Comparison of ENCODE assay signal across 12 cellular contexts in genomic region chr3:55490194-55490913, GRCh38. TPM values are rescaled to one million over a fixed set of nuclear protein-coding genes. Genes with fewer than 3 reads are reported as not detected.
A peak's percentile ranks its signal among the peaks of the same experiment; 100 is the strongest.
DNase-seq lines count a peak whose midpoint lies in the region; ATAC-seq and TF ChIP-seq lines count a peak whose summit lies in the region.
"Had no signal": no experiment of that assay in that cellular context is flagged by ENCODE, and none has a peak within 500 bp of the region (broad histone marks: within the 10 kb centered on the region; RNA-seq: fewer than 3 reads in every experiment).

No MANE protein-coding gene starts in this region.

- no peak overlapping the region for H3K27ac ChIP-seq in MM.1S (ENCODE audit: low read length)
- H3K27ac ChIP-seq in substantia nigra (ENCODE audit: low read depth, low read length, poor library complexity, severe bottlenecking) = no peak overlapping the region

- no peak overlapping the region for H2AFZ ChIP-seq in MM.1S (ENCODE audit: low read length)

- no peak overlapping the region; the same call in 1 of the 2 replicates for H3K4me2 ChIP-seq in MM.1S (ENCODE audit: low read depth, low read length)

- intact Hi-C loops in mucosa of descending colon (cut with DNase I, micrococcal nuclease) = no loop called here

- peaks cover 8% of the 10 kb centered on the region for H3F3A ChIP-seq in MM.1S (ENCODE audit: insufficient read depth, low read length)

- in situ Hi-C loops in astrocyte of the cerebellum (cut with HindIII; ENCODE audit: low sequenced_read_pairs) = loop anchor here (25.0 kb wide), 4 partner anchors 528 to 1053 kb away; no protein-coding TSS in a partner anchor

- no peaks in the 10 kb centered on the region for H4K20me1 ChIP-seq in MM.1S (ENCODE audit: insufficient read depth, low read length)

- peaks cover 6% of the 10 kb centered on the region; the same call in 1 of the 2 replicates for H3K4me1 ChIP-seq in MM.1S (ENCODE audit: low read length)
- H3K4me1 ChIP-seq in mucosa of descending colon (ENCODE audit: low read depth) = peaks cover 48% of the 10 kb centered on the region

- H3K36me3 ChIP-seq in MM.1S (replicated peaks; ENCODE audit: insufficient read depth, low read length) = no peaks in the 10 kb centered on the region
- H3K36me3 ChIP-seq in mucosa of descending colon (ENCODE audit: low read depth) = no peaks in the 10 kb centered on the region

- DNase-seq in DMS79 (lab: John Stamatoyannopoulos, UW) (peak; percentile 71), MM.1S (peak; percentile 24), astrocyte of the cerebellum (ENCODE audit: low read depth) (no peak), mucosa of descending colon (no peak), substantia nigra (lab: John Stamatoyannopoulos, UW) (no peak), activated gamma-delta T cell treated with Interleukin-2 at 50 U/mL for 16 hours (no peak), mesenteric fat pad (ENCODE audit: low spot score) (no peak)
- DNase-seq: activated CD4-positive, alpha-beta T cell treated with anti-CD3 and anti-CD28 coated beads, Interleukin-2, amount 50 U/mL, for 1 hour; effector memory CD4-positive, alpha-beta T cell; T-cell had no signal

- TF ChIP-seq CTCF in MM.1S (IDR thresholded peaks at IDR 0.05; ENCODE audit: low read length) (no peak), astrocyte of the cerebellum (IDR thresholded peaks at IDR 0.05; ENCODE audit: low read depth, low read length, missing control alignments) (no peak), mucosa of descending colon (IDR thresholded peaks at IDR 0.05) (no peak)

- no peak overlapping the region for H3K9ac ChIP-seq in MM.1S (ENCODE audit: low read length)

- H3K4me3 ChIP-seq in MM.1S (ENCODE audit: low read length) = no peak overlapping the region
- peak overlapping the region; percentile 83 for H3K4me3 ChIP-seq in astrocyte of the cerebellum (ENCODE audit: low read depth, low read length)
- no peak overlapping the region for H3K4me3 ChIP-seq in mucosa of descending colon

- ATAC-seq in mucosa of descending colon (peak; percentile 20), GM21717 (IDR thresholded peaks at IDR 0.05; ENCODE audit: unreplicated experiment) (no peak)
- ATAC-seq: T-cell had no signal

- no peaks in the 10 kb centered on the region for H3K9me2 ChIP-seq in MM.1S (replicated peaks; ENCODE audit: insufficient read depth, low read length)

- H3K27me3 ChIP-seq in MM.1S (replicated peaks; ENCODE audit: insufficient read depth, low read length) = no peaks in the 10 kb centered on the region

- no peaks in the 10 kb centered on the region for H3K9me3 ChIP-seq in MM.1S (replicated peaks; ENCODE audit: insufficient read depth, low read length)
- no peaks in the 10 kb centered on the region for H3K9me3 ChIP-seq in mucosa of descending colon

- no peaks in the 10 kb centered on the region for H3K79me2 ChIP-seq in MM.1S (ENCODE audit: low read length)

RNA-seq across cellular contexts. Expression of gene WNT5A, which starts 3.2 kb away (rescaled TPM):
- total RNA-seq in mucosa of descending colon = 1 to 10 TPM; 3.6 to 5.9 (median 5.2) TPM
- total RNA-seq in mesenteric fat pad = 1.7 TPM
- total RNA-seq: activated T-helper 1 cell treated with anti-CD3 and anti-CD28 coated beads, Interleukin-12 subunit alpha, Interleukin-12 subunit beta, Interleukin-2, Interleukin-4 antibody, amounts not matched to agents 30 ng/mL and 10 ng/mL and 1 ng/mL, durations not matched to agents 14 hours and 24 hours and 36 hours had no signal

Comparison
In these comparisons a context has a peak if more than half of its experiments do, and no peak if none do; other contexts are left out.
1. DNase-seq: peak in DMS79 (single experiment) and MM.1S (single experiment); none in astrocyte of the cerebellum (single experiment), mucosa of descending colon (0 of 3), substantia nigra (0 of 49), activated gamma-delta T cell treated with Interleukin-2 at 50 U/mL for 16 hours (single experiment) and mesenteric fat pad (single experiment).